ENCODE assay signal across 11 cellular contexts in genomic region chr5:154308457-154309360, GRCh38.
DNase-seq lines count a peak whose midpoint lies in the region; ATAC-seq, FAIRE-seq and TF ChIP-seq lines count a peak whose summit lies in the region.
"Had no signal": no experiment of that assay in that cellular context is flagged by ENCODE, and none has a peak within 500 bp of the region (broad histone marks: within the 10 kb centered on the region; RNA-seq: fewer than 3 reads in every experiment).

No MANE protein-coding gene starts in this region.

- H2BK120ac ChIP-seq in mesendoderm (ENCODE audit: low read depth, low read length) = no peak overlapping the region

- H3K36me3 ChIP-seq in BE2C = no peaks in the 10 kb centered on the region
- H3K36me3 ChIP-seq in keratinocyte (ENCODE audit: control insufficient read depth in 2 of 2, extremely low read depth in 1 of 2, insufficient read depth in 2 of 2, low read length in 2 of 2) = no peaks in the 10 kb centered on the region
- H3K36me3 ChIP-seq in mesendoderm (ENCODE audit: control insufficient read depth, insufficient read depth, low read length) = no peaks in the 10 kb centered on the region

- no peak overlapping the region for H2BK15ac ChIP-seq in mesendoderm (replicated peaks; ENCODE audit: low read depth)

- H3K79me2 ChIP-seq in keratinocyte (ENCODE audit: control insufficient read depth, insufficient read depth, low read length) (no peaks in the 10 kb centered on the region), mesendoderm (ENCODE audit: control insufficient read depth, insufficient read depth, low read length) (no peaks in the 10 kb centered on the region)

- H3K4me2 ChIP-seq in keratinocyte (ENCODE audit: control insufficient read depth, extremely low read depth, insufficient read depth, low read depth, low read length) = peak overlapping the region; percentile 17
- H3K4me2 ChIP-seq in mesendoderm (ENCODE audit: low read length) = no peak overlapping the region

- H4K5ac ChIP-seq in mesendoderm (ENCODE audit: low read length) = no peak overlapping the region

- H3K4ac ChIP-seq in mesendoderm (ENCODE audit: low read depth, low read length) = no peak overlapping the region

- no CpG with 5 or more reads among the region's 6 CpGs for WGBS in mesendoderm (ENCODE audit: extremely low coverage, insufficient coverage, low lambda C conversion rate)

- peak; percentile 32 for DNase-seq in BE2C
- DNase-seq in HS-5 (ENCODE audit: low read depth) = peak; percentile 23
- DNase-seq in amniotic stem cell (lab: John Stamatoyannopoulos, UW) = peak; percentile 58
- no peak for DNase-seq in keratinocyte (ENCODE audit: low read depth, low spot score)
- no peak for DNase-seq in mesendoderm
- DNase-seq in middle frontal gyrus (ENCODE audit: extremely low spot score, low spot score) = no peak
- no peak for DNase-seq in CD1c-positive myeloid dendritic cell (ENCODE audit: extremely low spot score)
- DNase-seq: activated CD4-positive, CD25-positive, alpha-beta regulatory T cell treated with anti-CD3 and anti-CD28 coated beads, Interleukin-2, amount 50 U/mL, for 72 hours; DMS153; dorsolateral prefrontal cortex had no signal

- dilution Hi-C loops in keratinocyte (cut with MboI; ENCODE audit: extremely low pct_ligation_motif_present, low sequenced_read_pairs) = no loop called here

- H3K9ac ChIP-seq in keratinocyte (ENCODE audit: control insufficient read depth, extremely low read depth, insufficient read depth, low read length) (no peak overlapping the region), mesendoderm (ENCODE audit: low read length) (no peak overlapping the region)

- no peak for FAIRE-seq in keratinocyte (lab: Jason Lieb, UNC)

- no peaks in the 10 kb centered on the region for H3K27me3 ChIP-seq in BE2C
- H3K27me3 ChIP-seq in keratinocyte (ENCODE audit: control insufficient read depth, extremely low read depth, insufficient read depth, low read length) = no peaks in the 10 kb centered on the region
- no peaks in the 10 kb centered on the region for H3K27me3 ChIP-seq in mesendoderm (ENCODE audit: insufficient read depth, low read length, poor library complexity)
- H3K27me3 ChIP-seq: dorsolateral prefrontal cortex had no signal

- no peaks in the 10 kb centered on the region for H3K9me1 ChIP-seq in keratinocyte (ENCODE audit: control insufficient read depth, extremely low read depth, insufficient read depth, low read length)

- H3K79me1 ChIP-seq in mesendoderm (ENCODE audit: low read length) = no peaks in the 10 kb centered on the region

- H3K9me3 ChIP-seq in BE2C (no peaks in the 10 kb centered on the region), keratinocyte (ENCODE audit: control insufficient read depth, low read depth, low read length) (no peaks in the 10 kb centered on the region)

- no peak overlapping the region for H3K23ac ChIP-seq in mesendoderm (ENCODE audit: low read length)

- no peaks in the 10 kb centered on the region for H4K20me1 ChIP-seq in keratinocyte (ENCODE audit: control insufficient read depth, extremely low read depth, insufficient read depth, low read length)

- no peak overlapping the region for H2BK5ac ChIP-seq in mesendoderm (ENCODE audit: low read length)

- no peak overlapping the region for H2AK5ac ChIP-seq in mesendoderm (ENCODE audit: low read length)

- H3K56ac ChIP-seq in mesendoderm (ENCODE audit: low read length) = no peak overlapping the region

- H3K4me3 ChIP-seq in BE2C (ENCODE audit: low read depth, low read length) (no peak overlapping the region), keratinocyte (ENCODE audit: control insufficient read depth in 2 of 3, extremely low read depth in 1 of 3, insufficient read depth in 2 of 3, low read depth in 1 of 3, low read length in 3 of 3) (no peak overlapping the region), mesendoderm (ENCODE audit: low read length) (no peak overlapping the region)
- H3K4me3 ChIP-seq: dorsolateral prefrontal cortex had no signal

- no peak overlapping the region for H3K18ac ChIP-seq in mesendoderm (ENCODE audit: low read length)

- H3K27ac ChIP-seq in keratinocyte (ENCODE audit: control insufficient read depth, insufficient read depth, low read length) (no peak overlapping the region), mesendoderm (ENCODE audit: low read depth, low read length) (no peak overlapping the region)
- H3K27ac ChIP-seq: dorsolateral prefrontal cortex had no signal

- no peak overlapping the region for H4K8ac ChIP-seq in mesendoderm (ENCODE audit: low read depth, low read length)

- H3K4me1 ChIP-seq in BE2C (peaks cover 10% of the 10 kb centered on the region), keratinocyte (ENCODE audit: control insufficient read depth, extremely low read depth, insufficient read depth, low read length) (peaks cover 6% of the 10 kb centered on the region), mesendoderm (ENCODE audit: control insufficient read depth, low read depth, low read length) (peaks cover 2% of the 10 kb centered on the region)

- TF ChIP-seq CTCF in BE2C (IDR thresholded peaks at IDR 0.05; ENCODE audit: low read depth, low read length) = no peak
- TF ChIP-seq CTCF in keratinocyte (optimal IDR thresholded peaks at IDR 0.05 in 1 of 3, IDR thresholded peaks at IDR 0.05 in 1 of 3, conservative IDR thresholded peaks at IDR 0.05 in 1 of 3; ENCODE audit: extremely low read depth in 1 of 3, insufficient read depth in 2 of 3, low read length in 3 of 3) = no peak

- ATAC-seq in GM21447 (IDR thresholded peaks at IDR 0.05; ENCODE audit: unreplicated experiment) = no peak

- H2AFZ ChIP-seq in keratinocyte (ENCODE audit: control insufficient read depth, low read length) = peak overlapping the region; percentile 17

Comparison
In these comparisons a context has a peak if more than half of its experiments do, and no peak if none do; other contexts are left out.
1. DNase-seq: peak in BE2C (single experiment), HS-5 (single experiment) and amniotic stem cell (single experiment); none in keratinocyte (single experiment), mesendoderm (single experiment), middle frontal gyrus (single experiment) and CD1c-positive myeloid dendritic cell (single experiment).